Comparison of ENCODE assay signal across 8 cellular contexts in genomic region chr4:56757821-56758400, GRCh38.
DNase-seq lines count a peak whose midpoint lies in the region; ATAC-seq and TF ChIP-seq lines count a peak whose summit lies in the region.

No MANE protein-coding gene starts in this region.

- TF ChIP-seq POLR2A in gastroesophageal sphincter (IDR thresholded peaks at IDR 0.05): no peak

- peaks cover 2% of the 10 kb centered on the region for H3K27me3 Mint-ChIP-seq in activated T-helper 1 cell treated with anti-CD3 and anti-CD28 coated beads, Interleukin-12 subunit alpha, Interleukin-12 subunit beta, Interleukin-2, Interleukin-4 antibody, amounts not matched to agents 30 ng/mL and 10 ng/mL and 1 ng/mL, durations not matched to agents 14 hours and 24 hours and 36 hours (ENCODE audit: insufficient read depth)

- ATAC-seq in GM18870 (IDR thresholded peaks at IDR 0.05; ENCODE audit: unreplicated experiment): peak; percentile 90
- ATAC-seq in HG02973 (IDR thresholded peaks at IDR 0.05; ENCODE audit: unreplicated experiment): peak; percentile 94
- ATAC-seq in PC-3: peak; percentile 89
- ATAC-seq in gastroesophageal sphincter: peak; percentile 34

- H3K36me3 ChIP-seq in PC-3 (ENCODE audit: low read depth, low read length) (no peaks in the 10 kb centered on the region), gastroesophageal sphincter (no peaks in the 10 kb centered on the region), skeletal muscle satellite cell (ENCODE audit: insufficient read depth, low read length) (no peaks in the 10 kb centered on the region)

- H3K4me3 ChIP-seq in PC-3 (ENCODE audit: low read length) (peak overlapping the region; percentile 43), gastroesophageal sphincter (no peak overlapping the region), skeletal muscle satellite cell (ENCODE audit: low read length) (peak overlapping the region; percentile 43)

- H3K4me2 ChIP-seq in PC-3 (ENCODE audit: low read length) (peak overlapping the region; percentile 75), skeletal muscle satellite cell (ENCODE audit: low read length) (peak overlapping the region; percentile 68)

- H3K4me1 ChIP-seq in PC-3 (ENCODE audit: insufficient read depth, low read length): peaks cover 39% of the 10 kb centered on the region
- no peaks in the 10 kb centered on the region for H3K4me1 ChIP-seq in gastroesophageal sphincter
- peaks cover 37% of the 10 kb centered on the region for H3K4me1 ChIP-seq in skeletal muscle satellite cell (ENCODE audit: control insufficient read depth, insufficient read depth, low read length)

- peaks cover 48% of the 10 kb centered on the region for H3K4me1 Mint-ChIP-seq in activated T-helper 1 cell treated with anti-CD3 and anti-CD28 coated beads, Interleukin-12 subunit alpha, Interleukin-12 subunit beta, Interleukin-2, Interleukin-4 antibody, amounts not matched to agents 30 ng/mL and 10 ng/mL and 1 ng/mL, durations not matched to agents 14 hours and 24 hours and 36 hours (ENCODE audit: low read depth)

- no peaks in the 10 kb centered on the region for H3K79me2 ChIP-seq in PC-3 (ENCODE audit: low read length)

- CTCF ChIA-PET in PC-3 (lab: Charles Lee): no interaction called here

- H3K9me2 ChIP-seq in PC-3 (replicated peaks; ENCODE audit: low read length): no peaks in the 10 kb centered on the region

- H3K27me3 ChIP-seq in PC-3 (ENCODE audit: low read length) (no peaks in the 10 kb centered on the region), gastroesophageal sphincter (peaks cover 15% of the 10 kb centered on the region), skeletal muscle satellite cell (ENCODE audit: control insufficient read depth, insufficient read depth, low read length) (no peaks in the 10 kb centered on the region)

- peak overlapping the region; percentile 24 for H3K9ac ChIP-seq in PC-3 (ENCODE audit: low read length)
- H3K9ac ChIP-seq in skeletal muscle satellite cell (ENCODE audit: low read depth, low read length): peak overlapping the region; percentile 85

- H3K9me3 Mint-ChIP-seq in activated T-helper 1 cell treated with anti-CD3 and anti-CD28 coated beads, Interleukin-12 subunit alpha, Interleukin-12 subunit beta, Interleukin-2, Interleukin-4 antibody, amounts not matched to agents 30 ng/mL and 10 ng/mL and 1 ng/mL, durations not matched to agents 14 hours and 24 hours and 36 hours: no peaks in the 10 kb centered on the region

- H3F3A ChIP-seq in PC-3 (ENCODE audit: low read length, unreplicated experiment): no peaks in the 10 kb centered on the region

- no peaks in the 10 kb centered on the region for H4K20me1 ChIP-seq in PC-3 (ENCODE audit: low read length)

- TF ChIP-seq CTCF in PC-3 (conservative IDR thresholded peaks at IDR 0.05; ENCODE audit: low read depth, low read length) (no peak), gastroesophageal sphincter (IDR thresholded peaks at IDR 0.05) (no peak)

- H3K36me3 Mint-ChIP-seq in activated T-helper 1 cell treated with anti-CD3 and anti-CD28 coated beads, Interleukin-12 subunit alpha, Interleukin-12 subunit beta, Interleukin-2, Interleukin-4 antibody, amounts not matched to agents 30 ng/mL and 10 ng/mL and 1 ng/mL, durations not matched to agents 14 hours and 24 hours and 36 hours (ENCODE audit: low read depth): no peaks in the 10 kb centered on the region

- DNase-seq in PC-3 (peak; percentile 98), NCI-H2196 (lab: John Stamatoyannopoulos, UW; ENCODE audit: unreplicated experiment) (no peak), NCI-H187 (lab: John Stamatoyannopoulos, UW) (no peak)
- peak; percentile 70 for DNase-seq in activated T-helper 1 cell treated with anti-CD3 and anti-CD28 coated beads, Interleukin-12 subunit alpha, Interleukin-12 subunit beta, Interleukin-2, Interleukin-4 antibody, amounts not matched to agents 30 ng/mL and 10 ng/mL and 1 ng/mL, durations not matched to agents 14 hours and 24 hours and 36 hours (ENCODE audit: low spot score)

- TF ChIP-seq EP300 in gastroesophageal sphincter (IDR thresholded peaks at IDR 0.05): no peak

- BruUV-seq in PC-3 (replicated peaks; lab: Mats Ljungman, UMichigan): no TSS peak

- 29 to 45% methylated on average over 4 to 6 of the region's 6 CpGs for WGBS in gastroesophageal sphincter (ENCODE audit: low coverage in 1 of 2), 2 donors

- intact Hi-C loops in PC-3 (cut with micrococcal nuclease): loop anchor here (1.0 to 5.0 kb wide), 5 partner anchors 15 to 136 kb away; no protein-coding TSS in a partner anchor
- intact Hi-C loops in activated T-helper 1 cell treated with anti-CD3 and anti-CD28 coated beads, Interleukin-12 subunit alpha, Interleukin-12 subunit beta, Interleukin-2, Interleukin-4 antibody, amounts not matched to agents 30 ng/mL and 10 ng/mL and 1 ng/mL, durations not matched to agents 14 hours and 24 hours and 36 hours (cut with micrococcal nuclease): loop anchor here (1.0 to 5.0 kb wide), 4 partner anchors 36 to 106 kb away; partner anchors contain the start of gene HOPX

- POLR2A ChIA-PET in PC-3 (lab: Charles Lee; ENCODE audit: unreplicated experiment): interaction anchor here (0.5 to 0.6 kb wide), 2 partner anchors 78 to 323 kb away, joined by 4 to 5 read pairs; partner anchors contain the start of gene PPAT

- no peaks in the 10 kb centered on the region for H3K9me3 ChIP-seq in PC-3 (ENCODE audit: low read length)
- H3K9me3 ChIP-seq in gastroesophageal sphincter: no peaks in the 10 kb centered on the region
- H3K9me3 ChIP-seq in skeletal muscle satellite cell (replicated peaks; ENCODE audit: low read length): no peaks in the 10 kb centered on the region

- peak overlapping the region; percentile 70 for H2AFZ ChIP-seq in PC-3 (ENCODE audit: low read length)

- H3K27ac ChIP-seq in PC-3 (ENCODE audit: low read length): peak overlapping the region; percentile 74
- no peak overlapping the region for H3K27ac ChIP-seq in gastroesophageal sphincter

- H3K27ac Mint-ChIP-seq in activated T-helper 1 cell treated with anti-CD3 and anti-CD28 coated beads, Interleukin-12 subunit alpha, Interleukin-12 subunit beta, Interleukin-2, Interleukin-4 antibody, amounts not matched to agents 30 ng/mL and 10 ng/mL and 1 ng/mL, durations not matched to agents 14 hours and 24 hours and 36 hours: peak overlapping the region; percentile 98

- H3K4me3 Mint-ChIP-seq in activated T-helper 1 cell treated with anti-CD3 and anti-CD28 coated beads, Interleukin-12 subunit alpha, Interleukin-12 subunit beta, Interleukin-2, Interleukin-4 antibody, amounts not matched to agents 30 ng/mL and 10 ng/mL and 1 ng/mL, durations not matched to agents 14 hours and 24 hours and 36 hours: peak overlapping the region; percentile 74

Comparison
In these comparisons a context has a peak if more than half of its experiments do, and no peak if none do; other contexts are left out.
1. ATAC-seq: peak in every context shown above with its lines; median percentile 94 in HG02973; 90 in GM18870; 89 in PC-3; 34 in gastroesophageal sphincter.
2. DNase-seq: peak in PC-3 (single experiment) and activated T-helper 1 cell treated with anti-CD3 and anti-CD28 coated beads, Interleukin-12 subunit alpha, Interleukin-12 subunit beta, Interleukin-2, Interleukin-4 antibody, amounts not matched to agents 30 ng/mL and 10 ng/mL and 1 ng/mL, durations not matched to agents 14 hours and 24 hours and 36 hours (single experiment); none in NCI-H2196 (single experiment) and NCI-H187 (0 of 2).
3. H3K4me3 ChIP-seq: peak in PC-3 (single experiment) and skeletal muscle satellite cell (single experiment); none in gastroesophageal sphincter (0 of 2).